Comparison of ENCODE assay signal across 8 cellular contexts in the genomic region with DNA sequence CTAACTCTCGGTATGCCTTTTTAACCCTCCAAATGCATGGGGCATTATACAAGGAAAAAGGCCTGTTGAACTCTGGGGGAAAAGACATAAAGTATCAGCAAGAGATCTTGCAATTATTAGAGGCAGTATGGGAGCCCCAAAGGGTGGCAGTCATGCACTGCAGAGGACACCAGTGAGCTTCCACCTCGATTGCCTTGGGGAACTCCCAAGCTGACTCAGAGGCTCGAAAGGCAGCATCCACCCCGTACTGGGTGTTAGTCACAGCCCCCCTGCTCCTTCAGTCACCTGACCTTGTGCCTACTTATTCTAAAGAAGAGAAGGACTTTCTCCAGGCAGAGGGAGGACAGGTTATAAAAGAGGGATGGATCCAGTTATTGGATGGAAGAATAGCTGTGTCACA.
DNase-seq lines count a peak whose midpoint lies in the region; TF ChIP-seq lines count a peak whose summit lies in the region.

No MANE protein-coding gene starts in this region.

- no peak overlapping the region for H3K4me3 ChIP-seq in coronary artery

- H3K27ac ChIP-seq in coronary artery, result no peak overlapping the region

- DNase-seq in AG08396 (ENCODE audit: low spot score) (peak; percentile 52), H4 (ENCODE audit: low spot score) (peak; percentile 26), SW480 (ENCODE audit: low spot score) (peak; percentile 58), glomerular visceral epithelial cell (ENCODE audit: extremely low spot score) (peak; percentile 85), coronary artery (ENCODE audit: low spot score) (no peak), SK-N-DZ (ENCODE audit: low spot score) (no peak), DMS153 (lab: John Stamatoyannopoulos, UW) (no peak), NCI-H128 (lab: John Stamatoyannopoulos, UW; ENCODE audit: unreplicated experiment) (no peak)

- no peak for TF ChIP-seq CTCF in coronary artery (IDR thresholded peaks at IDR 0.05)

Comparison
In these comparisons a context has a peak if more than half of its experiments do, and no peak if none do; other contexts are left out.
1. DNase-seq: peak in AG08396 (single experiment), H4 (single experiment), SW480 (single experiment) and glomerular visceral epithelial cell (single experiment); none in coronary artery (single experiment), SK-N-DZ (single experiment), DMS153 (single experiment) and NCI-H128 (single experiment).